Comparison of ENCODE assay signal across 13 cellular contexts in the genomic region with DNA sequence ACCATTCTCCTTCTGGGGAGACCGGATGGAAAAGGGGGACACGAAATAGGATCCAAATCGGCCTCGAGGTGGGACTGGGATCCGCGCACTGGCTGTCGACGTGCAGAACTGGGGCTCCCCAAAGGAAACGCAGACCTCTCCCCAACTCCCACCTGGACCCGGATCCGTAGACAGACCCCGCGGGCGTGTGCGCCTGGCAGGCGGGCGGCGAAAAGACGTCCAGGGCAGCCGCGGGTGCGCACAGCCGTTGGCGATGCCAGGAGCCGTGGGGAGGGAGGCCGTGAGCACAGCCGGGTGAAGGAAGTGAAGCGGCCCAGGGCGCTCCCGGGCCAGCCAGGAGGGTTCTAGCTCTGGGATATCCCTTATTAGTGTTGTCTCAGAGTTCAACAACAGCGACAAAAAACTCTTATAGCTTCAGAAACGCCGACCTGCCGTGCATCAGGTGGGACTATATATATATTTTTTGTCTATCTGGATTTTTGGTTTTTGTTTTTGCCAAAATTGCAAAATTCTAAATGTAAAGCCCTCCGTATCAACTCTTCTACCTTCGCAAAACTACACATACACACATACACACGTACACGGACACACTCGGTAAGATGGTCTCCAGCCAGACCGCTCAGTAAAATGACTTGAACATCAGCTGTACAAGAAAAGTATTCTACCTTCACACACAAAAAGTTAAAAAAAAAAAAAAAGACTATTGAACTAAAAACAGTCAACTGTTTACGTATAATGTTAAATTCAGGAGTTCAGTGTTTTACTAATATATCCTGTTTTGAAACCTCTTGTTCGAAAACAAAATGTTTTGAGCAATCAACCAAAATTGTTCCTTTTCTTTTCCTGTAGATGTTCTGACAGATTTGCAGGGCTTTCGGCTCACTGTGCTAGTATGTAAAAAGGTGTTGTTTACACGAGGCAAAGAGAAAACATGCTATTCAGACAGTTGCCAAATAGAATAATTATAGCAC. TPM values are rescaled to one million over a fixed set of nuclear protein-coding genes. Genes with fewer than 3 reads are reported as not detected.
DNase-seq lines count a peak whose midpoint lies in the region; ATAC-seq lines count a peak whose summit lies in the region.
"Had no signal": no experiment of that assay in that cellular context is flagged by ENCODE, and none has a peak within 500 bp of the region (broad histone marks: within the 10 kb centered on the region; RNA-seq: fewer than 3 reads in every experiment).

No MANE protein-coding gene starts in this region.

- H2AFZ ChIP-seq in Karpas-422 (ENCODE audit: low read length), result no peak overlapping the region

- no peaks in the 10 kb centered on the region for H3K9me3 ChIP-seq in CD4-positive, CD25-positive, alpha-beta regulatory T cell (ENCODE audit: control insufficient read depth in 2 of 2, low read length in 2 of 2)
- H3K9me3 ChIP-seq in ES-I3 (ENCODE audit: control insufficient read depth, insufficient read depth, low read length), result no peaks in the 10 kb centered on the region
- H3K9me3 ChIP-seq in Karpas-422 (ENCODE audit: low read length), result no peaks in the 10 kb centered on the region
- H3K9me3 ChIP-seq: transverse colon had no signal

- no peaks in the 10 kb centered on the region for H4K20me1 ChIP-seq in Karpas-422 (ENCODE audit: insufficient read depth, low read depth, low read length)

- H3K4me3 ChIP-seq in CD4-positive, CD25-positive, alpha-beta regulatory T cell (ENCODE audit: low read depth, low read length), result no peak overlapping the region
- H3K4me3 ChIP-seq in Karpas-422 (ENCODE audit: low read length), result no peak overlapping the region

- no peaks in the 10 kb centered on the region for H3K36me3 ChIP-seq in CD4-positive, CD25-positive, alpha-beta regulatory T cell (ENCODE audit: control insufficient read depth, insufficient read depth, low read length)
- H3K36me3 ChIP-seq in ES-I3 (ENCODE audit: insufficient read depth, low read length) (no peaks in the 10 kb centered on the region), Karpas-422 (ENCODE audit: insufficient read depth, low read length) (no peaks in the 10 kb centered on the region)
- H3K36me3 ChIP-seq: transverse colon had no signal

- no peaks in the 10 kb centered on the region for H3K36me3 Mint-ChIP-seq in CD4-positive, CD25-positive, alpha-beta regulatory T cell
- H3K36me3 Mint-ChIP-seq in central memory CD8-positive, alpha-beta T cell (ENCODE audit: insufficient read depth), result peaks cover 20% of the 10 kb centered on the region
- H3K36me3 Mint-ChIP-seq in naive thymus-derived CD8-positive, alpha-beta T cell, result no peaks in the 10 kb centered on the region

- peaks cover 0 to 6% (median 2%) of the 10 kb centered on the region in 7 donors for H3K9me3 Mint-ChIP-seq in CD4-positive, CD25-positive, alpha-beta regulatory T cell
- H3K9me3 Mint-ChIP-seq in central memory CD8-positive, alpha-beta T cell, result no peaks in the 10 kb centered on the region
- H3K9me3 Mint-ChIP-seq in naive thymus-derived CD8-positive, alpha-beta T cell, result peaks cover 0 to 8% (median 0%) of the 10 kb centered on the region in 9 donors

- H3K79me2 ChIP-seq in Karpas-422 (ENCODE audit: low read length), result no peaks in the 10 kb centered on the region

- H3K27me3 ChIP-seq in CD4-positive, CD25-positive, alpha-beta regulatory T cell (ENCODE audit: control insufficient read depth, insufficient read depth, low read length), result peaks cover 61% of the 10 kb centered on the region
- H3K27me3 ChIP-seq in Karpas-422 (ENCODE audit: low read length), result no peaks in the 10 kb centered on the region

- H3K9me2 ChIP-seq in Karpas-422 (replicated peaks; ENCODE audit: insufficient read depth, low read length), result no peaks in the 10 kb centered on the region

- POLR2A ChIA-PET in naive thymus-derived CD8-positive, alpha-beta T cell (lab: Charles Lee), result interaction anchor here (1.0 kb wide), 1 partner anchor 10 kb away, joined by 3 read pairs; no protein-coding TSS in a partner anchor

- no peak overlapping the region for H3K4me2 ChIP-seq in Karpas-422 (ENCODE audit: low read depth, low read length, poor library complexity, severe bottlenecking)

- H3K27ac ChIP-seq in CD4-positive, CD25-positive, alpha-beta regulatory T cell (ENCODE audit: insufficient read depth, low read length, poor library complexity, severe bottlenecking), result no peak overlapping the region
- H3K27ac ChIP-seq in Karpas-422 (ENCODE audit: low read length), result no peak overlapping the region
- H3K27ac ChIP-seq: foreskin keratinocyte, transverse colon had no signal

- peak overlapping the region; percentile 45; the same call in 1 of the 2 replicates for H3K9ac ChIP-seq in ES-I3 (ENCODE audit: low read depth, low read length)
- H3K9ac ChIP-seq in Karpas-422 (ENCODE audit: low read length), result no peak overlapping the region

- no peak for DNase-seq in CD4-positive, CD25-positive, alpha-beta regulatory T cell
- DNase-seq in central memory CD8-positive, alpha-beta T cell (ENCODE audit: low spot score in 2 of 2), result no peak
- DNase-seq in naive thymus-derived CD8-positive, alpha-beta T cell, result peak in 1 of 10 donors; percentile 18
- DNase-seq in SHP77 (lab: John Stamatoyannopoulos, UW) (no peak), Karpas-422 (no peak)
- DNase-seq: activated CD4-positive, alpha-beta T cell treated with anti-CD3 and anti-CD28 coated beads for 4 hours; foreskin keratinocyte; left colon; small intestine; transverse colon had no signal

- H3K4me1 ChIP-seq in CD4-positive, CD25-positive, alpha-beta regulatory T cell (ENCODE audit: control insufficient read depth, insufficient read depth, low read length, poor library complexity, severe bottlenecking), result peaks cover 58% of the 10 kb centered on the region
- H3K4me1 ChIP-seq in ES-I3 (ENCODE audit: insufficient read depth, low read length) (peaks cover 22% of the 10 kb centered on the region), Karpas-422 (ENCODE audit: low read length) (peaks cover 17% of the 10 kb centered on the region)
- H3K4me1 ChIP-seq: foreskin keratinocyte had no signal

- peaks cover 86% of the 10 kb centered on the region for H3K27me3 Mint-ChIP-seq in CD4-positive, CD25-positive, alpha-beta regulatory T cell
- peaks cover 78% of the 10 kb centered on the region for H3K27me3 Mint-ChIP-seq in central memory CD8-positive, alpha-beta T cell
- H3K27me3 Mint-ChIP-seq in naive thymus-derived CD8-positive, alpha-beta T cell, result peaks cover 45 to 80% (median 60%) of the 10 kb centered on the region in 5 donors

- H3K4me3 Mint-ChIP-seq in CD4-positive, CD25-positive, alpha-beta regulatory T cell, result peak overlapping the region; percentile 11 to 85 (median 59)
- H3K4me3 Mint-ChIP-seq in central memory CD8-positive, alpha-beta T cell, result peak overlapping the region; percentile 25
- peak overlapping the region in 9 of 10 donors; percentile 13 to 56 (median 25) for H3K4me3 Mint-ChIP-seq in naive thymus-derived CD8-positive, alpha-beta T cell

- H3K4me1 Mint-ChIP-seq in CD4-positive, CD25-positive, alpha-beta regulatory T cell, result peaks cover 15 to 64% (median 27%) of the 10 kb centered on the region in 4 donors
- H3K4me1 Mint-ChIP-seq in central memory CD8-positive, alpha-beta T cell, result peaks cover 32% of the 10 kb centered on the region
- peaks cover 21 to 50% (median 39%) of the 10 kb centered on the region in 4 donors for H3K4me1 Mint-ChIP-seq in naive thymus-derived CD8-positive, alpha-beta T cell

- no peak overlapping the region for H3K27ac Mint-ChIP-seq in CD4-positive, CD25-positive, alpha-beta regulatory T cell
- H3K27ac Mint-ChIP-seq in central memory CD8-positive, alpha-beta T cell (ENCODE audit: low read depth), result peak overlapping the region; percentile 58
- no peak overlapping the region for H3K27ac Mint-ChIP-seq in naive thymus-derived CD8-positive, alpha-beta T cell

- no peak for ATAC-seq in CD4-positive, CD25-positive, alpha-beta regulatory T cell (ENCODE audit: low read depth in 2 of 2)
- ATAC-seq in central memory CD8-positive, alpha-beta T cell (replicated peaks; ENCODE audit: extremely low read depth, poor library complexity, severe bottlenecking), result no peak
- no peak for ATAC-seq in naive thymus-derived CD8-positive, alpha-beta T cell
- no peak for ATAC-seq in HG03039 (IDR thresholded peaks at IDR 0.05; ENCODE audit: unreplicated experiment)
- ATAC-seq: foreskin keratinocyte, left colon had no signal

RNA-seq across cellular contexts. Expression of gene AATF, which starts 5.2 kb away (rescaled TPM):
- 72.6 TPM for total RNA-seq in CD4-positive, CD25-positive, alpha-beta regulatory T cell
- 10 to 100 TPM; 81.2 to 89.8 (median 84.9) TPM for polyA plus RNA-seq in CD4-positive, CD25-positive, alpha-beta regulatory T cell
- 10 to 100 TPM; 59.7 to 65.0 TPM for total RNA-seq in naive thymus-derived CD8-positive, alpha-beta T cell
- polyA plus RNA-seq in naive thymus-derived CD8-positive, alpha-beta T cell, result 10 to 100 TPM; 64.2 to 89.7 (median 69.9) TPM
- total RNA-seq in Karpas-422 (2014; rRNA removed; shearing (Covaris generic); ENCODE audit: low replicate concordance), result 45.1 and 64.0 TPM in 2 replicates

RNA-seq across cellular contexts. Expression of gene LHX1, which starts 6.3 kb away (rescaled TPM):
- not detected for total RNA-seq in CD4-positive, CD25-positive, alpha-beta regulatory T cell
- under 1 TPM in 3 of 4 donors, not detected in 1; 0.05 to 0.22 (median 0.05) TPM for polyA plus RNA-seq in CD4-positive, CD25-positive, alpha-beta regulatory T cell
- total RNA-seq in naive thymus-derived CD8-positive, alpha-beta T cell, result not detected
- not detected for polyA plus RNA-seq in naive thymus-derived CD8-positive, alpha-beta T cell
- total RNA-seq in Karpas-422 (2014; rRNA removed; shearing (Covaris generic); ENCODE audit: low replicate concordance), result not detected in 2 replicates
- total RNA-seq: dermis microvascular lymphatic vessel endothelial cell, foreskin keratinocyte, left colon, transverse colon had no signal
- polyA plus RNA-seq: small intestine had no signal
